9 cellular contexts compared by ENCODE assay signal in genomic region chr19:6828698-6829633, GRCh38. TPM values are rescaled to one million over a fixed set of nuclear protein-coding genes. Genes with fewer than 3 reads are reported as not detected.
DNase-seq lines count a peak whose midpoint lies in the region; ATAC-seq and TF ChIP-seq lines count a peak whose summit lies in the region.
"Had no signal": no experiment of that assay in that cellular context is flagged by ENCODE, and none has a peak within 500 bp of the region (broad histone marks: within the 10 kb centered on the region; RNA-seq: fewer than 3 reads in every experiment).

No MANE protein-coding gene starts in this region.

- H4K20me1 ChIP-seq in SK-N-SH (ENCODE audit: insufficient read depth) = no peaks in the 10 kb centered on the region

- H3K9me2 ChIP-seq in SK-N-SH = no peaks in the 10 kb centered on the region

- TF ChIP-seq POLR2A in erythroblast (IDR thresholded peaks at IDR 0.05; ENCODE audit: low read length) = no peak

- no peaks in the 10 kb centered on the region for H3K9me3 Mint-ChIP-seq in stimulated activated effector memory CD8-positive, alpha-beta T cell treated with anti-CD3 and anti-CD28 coated beads, Interleukin-12 subunit alpha, Interleukin-12 subunit beta, amount 100 ng/mL, for 72 hours

- H3K9me3 ChIP-seq in SK-N-SH (no peaks in the 10 kb centered on the region), SJCRH30 (replicated peaks) (no peaks in the 10 kb centered on the region)

- peaks cover 37% of the 10 kb centered on the region for H3K4me1 Mint-ChIP-seq in stimulated activated effector memory CD8-positive, alpha-beta T cell treated with anti-CD3 and anti-CD28 coated beads, Interleukin-12 subunit alpha, Interleukin-12 subunit beta, amount 100 ng/mL, for 72 hours

- POLR2A ChIA-PET in SK-N-SH (lab: Yijun Ruan, JAX) = no interaction called here

- ATAC-seq in SK-N-SH treated with all-trans-retinoic acid at 6 μM for 48 hours = peak; percentile 46
- peak; percentile 85 for ATAC-seq in stimulated activated effector memory CD8-positive, alpha-beta T cell treated with anti-CD3 and anti-CD28 coated beads, Interleukin-12 subunit alpha, Interleukin-12 subunit beta, amount 100 ng/mL, for 72 hours

- H3K36me3 ChIP-seq in SK-N-SH (replicated peaks in 1 of 2; ENCODE audit: control insufficient read depth in 1 of 2, insufficient read depth in 2 of 2, low read length in 1 of 2) = no peaks in the 10 kb centered on the region
- no peaks in the 10 kb centered on the region for H3K36me3 ChIP-seq in SJCRH30

- H3F3A ChIP-seq in SK-N-SH (replicated peaks; ENCODE audit: insufficient read depth) = no peaks in the 10 kb centered on the region

- no peak overlapping the region for H2AFZ ChIP-seq in SK-N-SH (ENCODE audit: low read depth)

- TF ChIP-seq RAD21 in SK-N-SH (IDR thresholded peaks at IDR 0.05; ENCODE audit: low read length) = no peak

- no peak overlapping the region for H3K9ac ChIP-seq in SK-N-SH

- no peak overlapping the region for H3K4me2 ChIP-seq in SK-N-SH

- H3K4me3 ChIP-seq in SK-N-SH (ENCODE audit: low read depth in 2 of 2, low read length in 1 of 2) (no peak overlapping the region), SJCRH30 (no peak overlapping the region)

- CTCF ChIA-PET in SK-N-SH (lab: Yijun Ruan, JAX) = interaction anchor here (1.0 kb wide), 1 partner anchor 35 kb away, joined by 3 read pairs; no protein-coding TSS in a partner anchor

- peaks cover 66% of the 10 kb centered on the region for H3K27me3 ChIP-seq in SK-N-SH (ENCODE audit: insufficient read depth)
- H3K27me3 ChIP-seq in SJCRH30 = no peaks in the 10 kb centered on the region

- H3K4me3 Mint-ChIP-seq in stimulated activated effector memory CD8-positive, alpha-beta T cell treated with anti-CD3 and anti-CD28 coated beads, Interleukin-12 subunit alpha, Interleukin-12 subunit beta, amount 100 ng/mL, for 72 hours = no peak overlapping the region

- no peaks in the 10 kb centered on the region for H3K4me1 ChIP-seq in SK-N-SH (ENCODE audit: control insufficient read depth in 1 of 2, insufficient read depth in 2 of 2, low read depth in 1 of 2, low read length in 1 of 2)
- H3K4me1 ChIP-seq in SJCRH30 = no peaks in the 10 kb centered on the region

- no peak for TF ChIP-seq EP300 in SK-N-SH (IDR thresholded peaks at IDR 0.05; ENCODE audit: borderline replicate concordance in 1 of 2, low read depth in 1 of 2, low read length in 1 of 2)

- H3K36me3 Mint-ChIP-seq in stimulated activated effector memory CD8-positive, alpha-beta T cell treated with anti-CD3 and anti-CD28 coated beads, Interleukin-12 subunit alpha, Interleukin-12 subunit beta, amount 100 ng/mL, for 72 hours = peaks cover 100% of the 10 kb centered on the region

- no peaks in the 10 kb centered on the region for H3K79me2 ChIP-seq in SK-N-SH (ENCODE audit: insufficient read depth)

- DNase-seq in SK-N-SH (no peak), SJCRH30 (peak; percentile 7 to 8), erythroblast (lab: John Stamatoyannopoulos, UW) (peak; percentile 67 to 70), NCI-H446 treated with DMSO at 0.1 percent for 48 hours (lab: John Stamatoyannopoulos, UW) (no peak), NCI-H524 (lab: John Stamatoyannopoulos, UW) (no peak), KG1 (lab: John Stamatoyannopoulos, UW) (no peak)
- DNase-seq in stimulated activated effector memory CD8-positive, alpha-beta T cell treated with anti-CD3 and anti-CD28 coated beads, Interleukin-12 subunit alpha, Interleukin-12 subunit beta, amount 100 ng/mL, for 72 hours (ENCODE audit: low spot score in 2 of 2) = peak; percentile 12 to 65

- no peak for TF ChIP-seq CTCF in SK-N-SH (IDR thresholded peaks at IDR 0.05)

- WGBS in SK-N-SH (ENCODE audit: low lambda C conversion rate) = 41% methylated on average over 14 of the region's 18 CpGs

- peak overlapping the region; percentile 76 for H3K27ac Mint-ChIP-seq in stimulated activated effector memory CD8-positive, alpha-beta T cell treated with anti-CD3 and anti-CD28 coated beads, Interleukin-12 subunit alpha, Interleukin-12 subunit beta, amount 100 ng/mL, for 72 hours

- no peak overlapping the region for H3K27ac ChIP-seq in SK-N-SH (ENCODE audit: low read depth in 2 of 2, low read length in 1 of 2)
- H3K27ac ChIP-seq in SJCRH30 = no peak overlapping the region

TF ChIP-seq in SK-N-SH treated with all-trans-retinoic acid at 6 μM for 48 hours, 23 proteins besides CTCF, POLR2A, EP300 and RAD21:
- TF ChIP-seq ZFP3 (CRISPR knock-in tag; IDR thresholded peaks at IDR 0.05) (no peak), ESRRG (CRISPR knock-in tag; IDR thresholded peaks at IDR 0.05) (no peak), ZC3H10 (CRISPR knock-in tag; IDR thresholded peaks at IDR 0.05) (no peak), SNAI2 (CRISPR knock-in tag; IDR thresholded peaks at IDR 0.05) (no peak), PPARA (CRISPR knock-in tag; IDR thresholded peaks at IDR 0.05; ENCODE audit: borderline replicate concordance) (no peak)

TF ChIP-seq in SK-N-SH, 30 proteins besides CTCF, POLR2A, EP300 and RAD21:
- TF ChIP-seq YY1 (IDR thresholded peaks at IDR 0.05; ENCODE audit: low read depth) = no peak
- TF ChIP-seq FOXM1 (IDR thresholded peaks at IDR 0.05; ENCODE audit: low read depth) = no peak
- no peak for TF ChIP-seq TEAD4 (IDR thresholded peaks at IDR 0.05; ENCODE audit: borderline replicate concordance, insufficient read depth)
- no peak for TF ChIP-seq NFIC (IDR thresholded peaks at IDR 0.05; ENCODE audit: borderline replicate concordance)
- no peak for TF ChIP-seq TCF12 (IDR thresholded peaks at IDR 0.05)
- no peak for TF ChIP-seq GABPA (IDR thresholded peaks at IDR 0.05; ENCODE audit: low read depth)
- no peak for TF ChIP-seq POLR2AphosphoS5 (IDR thresholded peaks at IDR 0.05; ENCODE audit: low read depth, low read length)
- no peak for TF ChIP-seq NRF1 (IDR thresholded peaks at IDR 0.05; ENCODE audit: low read depth, low read length)
- TF ChIP-seq RCOR1 (IDR thresholded peaks at IDR 0.05; ENCODE audit: low read length) = no peak
- no peak for TF ChIP-seq MEF2A (IDR thresholded peaks at IDR 0.05; ENCODE audit: borderline replicate concordance, low read depth)
- TF ChIP-seq SMC3 (IDR thresholded peaks at IDR 0.05; ENCODE audit: low read depth, low read length) = no peak
- TF ChIP-seq JUND (IDR thresholded peaks at IDR 0.05) = no peak

RNA-seq across cellular contexts. Expression of gene VAV1, which starts 56.5 kb away (rescaled TPM):
- 0.02 TPM in 1 of 2 replicates, not detected in the other for polyA plus RNA-seq in SK-N-SH (2012; rRNA removed)
- not detected in 2 replicates for polyA plus RNA-seq in SK-N-SH (2012; cell fraction: cytosol; rRNA removed)
- polyA plus RNA-seq in SK-N-SH (2012; cell fraction: nucleus; rRNA removed) = not detected in 2 replicates
- not detected in 2 replicates for total RNA-seq in SJCRH30 (2014; rRNA removed; shearing (Covaris generic))
- polyA plus RNA-seq: BJ had no signal

RNA-seq across cellular contexts. Expression of gene ADGRE1, which starts 58.4 kb away (rescaled TPM):
- polyA plus RNA-seq in SK-N-SH (2012; rRNA removed) = 8.9 and 11.2 TPM in 2 replicates
- 8.4 and 9.9 TPM in 2 replicates for polyA plus RNA-seq in SK-N-SH (2012; cell fraction: cytosol; rRNA removed)
- polyA plus RNA-seq in SK-N-SH (2012; cell fraction: nucleus; rRNA removed) = 2.6 and 4.4 TPM in 2 replicates
- not detected in 2 replicates for total RNA-seq in SJCRH30 (2014; rRNA removed; shearing (Covaris generic))
- polyA plus RNA-seq: BJ had no signal

Comparison
In these comparisons a context has a peak if more than half of its experiments do, and no peak if none do; other contexts are left out.
1. DNase-seq: peak in SJCRH30 (2 of 2), erythroblast (2 of 2) and stimulated activated effector memory CD8-positive, alpha-beta T cell treated with anti-CD3 and anti-CD28 coated beads, Interleukin-12 subunit alpha, Interleukin-12 subunit beta, amount 100 ng/mL, for 72 hours (2 of 2); none in SK-N-SH (single experiment), NCI-H446 treated with DMSO at 0.1 percent for 48 hours (single experiment), NCI-H524 (0 of 2) and KG1 (single experiment).